In the genomic region with DNA sequence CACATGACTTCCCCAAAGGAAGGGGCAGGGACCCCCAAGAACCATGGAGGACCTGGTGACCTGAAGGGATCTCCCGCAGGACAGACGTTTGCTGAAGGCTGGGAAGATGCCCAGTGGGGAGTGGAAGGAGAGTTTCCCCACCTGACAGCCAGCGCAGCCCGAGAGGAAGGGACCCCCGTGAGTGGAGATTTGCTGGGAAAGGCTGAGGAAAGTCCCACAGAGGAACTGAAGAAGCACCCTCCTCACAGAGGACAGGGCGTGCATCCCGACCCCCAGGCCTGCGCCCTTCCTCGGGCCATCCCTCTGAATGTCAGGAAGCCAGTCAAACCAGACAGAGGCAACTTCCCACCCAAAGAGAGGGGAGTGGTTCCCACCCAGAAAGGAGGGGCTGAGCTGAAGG, we compare ENCODE assay signal across 9 cellular contexts.
"Had no signal": no experiment of that assay in that cellular context is flagged by ENCODE, and none has a peak within 500 bp of the region (broad histone marks: within the 10 kb centered on the region; RNA-seq: fewer than 3 reads in every experiment).

No MANE protein-coding gene starts in this region.

- H3K4me3 ChIP-seq: GM23248, GM23338, HAP-1 had no signal

- H3K4me3 Mint-ChIP-seq: GM23338, H9, HFFc6 had no signal

- H3K36me3 ChIP-seq: HAP-1 had no signal

- H3K9me3 Mint-ChIP-seq: GM23338, H9, HFFc6 had no signal

- DNase-seq: GM23248, GOT3, H7, H9, HCEC 1CT, HFFc6 had no signal

- H3K4me2 ChIP-seq: GM23338 had no signal

- H3K9ac ChIP-seq: GM23248 had no signal

- H3K27ac ChIP-seq: GM23248 had no signal

- H3K27ac Mint-ChIP-seq: GM23338, H9, HFFc6 had no signal

- H3K4me1 ChIP-seq: HAP-1 had no signal

- H3K9me3 ChIP-seq: HAP-1 had no signal

- ATAC-seq: GM23338, HCT116 had no signal
